ENCODE assay signal across 8 cellular contexts in genomic region chr11:65316311-65316978, GRCh38. TPM values are rescaled to one million over a fixed set of nuclear protein-coding genes. Genes with fewer than 3 reads are reported as not detected.
DNase-seq lines count a peak whose midpoint lies in the region; ATAC-seq and TF ChIP-seq lines count a peak whose summit lies in the region.

No MANE protein-coding gene starts in this region.

- intact Hi-C loops in lower leg skin (cut with DNase I; ENCODE audit: low total_unique reads) = loop anchor here (5.0 kb wide), 1 partner anchor 39 kb away; no protein-coding TSS in a partner anchor

- 21 to 22% methylated on average over 16 to 18 of the region's 18 CpGs for WGBS in lower leg skin, 2 donors
- WGBS in upper lobe of left lung, 2 donors = 40 to 41% methylated on average over 12 to 18 of the region's 18 CpGs

- H3K27ac ChIP-seq in upper lobe of left lung = peak overlapping the region; percentile 90 to 93 (median 92)

- no peak for DNase-seq in activated T-cell treated with anti-CD3 and anti-CD28 coated beads, Interleukin-2, amount 50 U/mL, for 4 hours
- DNase-seq in activated T-cell treated with anti-CD3 and anti-CD28 coated beads, Interleukin-2, amount 50 U/mL, for 72 hours = no peak
- DNase-seq in astrocyte of the hippocampus (ENCODE audit: low read depth, low spot score) (peak; percentile 37), lower leg skin (ENCODE audit: low spot score in 2 of 2) (peak; percentile 54 to 93), upper lobe of left lung (peak; percentile 34 to 48), KG1 (lab: John Stamatoyannopoulos, UW) (no peak)

- H3K4me3 ChIP-seq in lower leg skin (ENCODE audit: low read depth, poor library complexity, severe bottlenecking) = peak overlapping the region; percentile 49
- H3K4me3 ChIP-seq in upper lobe of left lung = peak overlapping the region; percentile 67 to 80 (median 74)

- TF ChIP-seq CTCF in lower leg skin (IDR thresholded peaks at IDR 0.05) (no peak), upper lobe of left lung (IDR thresholded peaks at IDR 0.05) (no peak)

- H3K9me3 ChIP-seq in upper lobe of left lung = no peaks in the 10 kb centered on the region

- no peak for TF ChIP-seq POLR2A in lower leg skin (IDR thresholded peaks at IDR 0.05)
- no peak for TF ChIP-seq POLR2A in upper lobe of left lung (IDR thresholded peaks at IDR 0.05)

- H3K36me3 Mint-ChIP-seq in activated T-cell treated with anti-CD3 and anti-CD28 coated beads, Interleukin-2, amount 50 U/mL, for 4 hours (ENCODE audit: insufficient read depth) = no peaks in the 10 kb centered on the region
- H3K36me3 Mint-ChIP-seq in activated T-cell treated with anti-CD3 and anti-CD28 coated beads, Interleukin-2, amount 50 U/mL, for 72 hours (ENCODE audit: insufficient read depth in 2 of 2) = no peaks in the 10 kb centered on the region

- no peaks in the 10 kb centered on the region for H3K9me3 Mint-ChIP-seq in activated T-cell treated with anti-CD3 and anti-CD28 coated beads, Interleukin-2, amount 50 U/mL, for 4 hours
- H3K9me3 Mint-ChIP-seq in activated T-cell treated with anti-CD3 and anti-CD28 coated beads, Interleukin-2, amount 50 U/mL, for 72 hours = no peaks in the 10 kb centered on the region

- no peak for TF ChIP-seq EP300 in upper lobe of left lung (IDR thresholded peaks at IDR 0.05)

- H3K27ac Mint-ChIP-seq in activated T-cell treated with anti-CD3 and anti-CD28 coated beads, Interleukin-2, amount 50 U/mL, for 72 hours = no peak overlapping the region

- peaks cover 4 to 17% (median 9%) of the 10 kb centered on the region in 4 donors for H3K36me3 ChIP-seq in upper lobe of left lung

- peaks cover 8% of the 10 kb centered on the region for H3K4me1 Mint-ChIP-seq in activated T-cell treated with anti-CD3 and anti-CD28 coated beads, Interleukin-2, amount 50 U/mL, for 4 hours (ENCODE audit: low read depth)
- H3K4me1 Mint-ChIP-seq in activated T-cell treated with anti-CD3 and anti-CD28 coated beads, Interleukin-2, amount 50 U/mL, for 72 hours (ENCODE audit: low read depth) = peaks cover 16% of the 10 kb centered on the region

- no peaks in the 10 kb centered on the region for H3K27me3 ChIP-seq in upper lobe of left lung

- H3K4me3 Mint-ChIP-seq in activated T-cell treated with anti-CD3 and anti-CD28 coated beads, Interleukin-2, amount 50 U/mL, for 4 hours = peak overlapping the region; percentile 78
- peak overlapping the region in 1 of 2 donors; percentile 77 for H3K4me3 Mint-ChIP-seq in activated T-cell treated with anti-CD3 and anti-CD28 coated beads, Interleukin-2, amount 50 U/mL, for 72 hours

- peaks cover 36 to 69% (median 60%) of the 10 kb centered on the region in 4 donors for H3K4me1 ChIP-seq in upper lobe of left lung

- peaks cover 9% of the 10 kb centered on the region for H3K27me3 Mint-ChIP-seq in activated T-cell treated with anti-CD3 and anti-CD28 coated beads, Interleukin-2, amount 50 U/mL, for 4 hours (ENCODE audit: low read depth)
- H3K27me3 Mint-ChIP-seq in activated T-cell treated with anti-CD3 and anti-CD28 coated beads, Interleukin-2, amount 50 U/mL, for 72 hours (ENCODE audit: low read depth) = peaks cover 21% of the 10 kb centered on the region

- ATAC-seq in activated T-cell treated with anti-CD3 and anti-CD28 coated beads, Interleukin-2, amount 50 U/mL, for 4 hours = no peak
- ATAC-seq in activated T-cell treated with anti-CD3 and anti-CD28 coated beads, Interleukin-2, amount 50 U/mL, for 72 hours (replicated peaks in 1 of 2) = no peak
- ATAC-seq in upper lobe of left lung (ENCODE audit: low FRiP score in 2 of 2) (peak; percentile 1 to 66), HG02840 (IDR thresholded peaks at IDR 0.05; ENCODE audit: low FRiP score, unreplicated experiment) (no peak), GM18861 (IDR thresholded peaks at IDR 0.05; ENCODE audit: unreplicated experiment) (no peak)

RNA-seq across cellular contexts. Expression of gene CDC42EP2, which starts 1.8 kb away (rescaled TPM):
- total RNA-seq in activated T-cell treated with anti-CD3 and anti-CD28 coated beads, Interleukin-2, amount 50 U/mL, for 4 hours = 1 to 10 TPM; 1.3 to 1.9 (median 1.6) TPM
- 1 to 10 TPM; 1.4 to 2.3 TPM for total RNA-seq in activated T-cell treated with anti-CD3 and anti-CD28 coated beads, Interleukin-2, amount 50 U/mL, for 72 hours
- total RNA-seq in lower leg skin (1 to 10 TPM in 3 of 4 donors, not detected in 1; 2.5 to 4.2 (median 3.4) TPM), upper lobe of left lung (10 to 100 TPM in 5 of 6 donors, 1 to 10 TPM in 1; 7.7 to 45.2 (median 14.6) TPM)

RNA-seq across cellular contexts. Expression of gene DPF2, which starts 17.2 kb away (rescaled TPM):
- 10 to 100 TPM; 56.7 to 59.1 (median 58.0) TPM for total RNA-seq in activated T-cell treated with anti-CD3 and anti-CD28 coated beads, Interleukin-2, amount 50 U/mL, for 4 hours
- total RNA-seq in activated T-cell treated with anti-CD3 and anti-CD28 coated beads, Interleukin-2, amount 50 U/mL, for 72 hours = 100 to 1,000 TPM; 110 to 139 TPM
- total RNA-seq in lower leg skin (10 to 100 TPM; 20.6 to 36.4 (median 26.1) TPM), upper lobe of left lung (10 to 100 TPM; 32.1 to 68.1 (median 54.7) TPM)

RNA-seq across cellular contexts. Expression of gene TIGD3, which starts 38.1 kb away (rescaled TPM):
- total RNA-seq in activated T-cell treated with anti-CD3 and anti-CD28 coated beads, Interleukin-2, amount 50 U/mL, for 4 hours = under 1 TPM; 0.46 to 0.66 (median 0.50) TPM
- 1 to 10 TPM; 1.3 to 1.8 TPM for total RNA-seq in activated T-cell treated with anti-CD3 and anti-CD28 coated beads, Interleukin-2, amount 50 U/mL, for 72 hours
- total RNA-seq in lower leg skin (under 1 TPM in 3 of 4 donors, not detected in 1; 0.19 to 0.26 (median 0.20) TPM), upper lobe of left lung (under 1 TPM in 4 of 6 donors, not detected in 2; 0.15 to 0.51 (median 0.35) TPM)

RNA-seq across cellular contexts. Expression of gene POLA2, which starts 54.7 kb away (rescaled TPM):
- 10 to 100 TPM; 49.2 to 64.7 (median 57.6) TPM for total RNA-seq in activated T-cell treated with anti-CD3 and anti-CD28 coated beads, Interleukin-2, amount 50 U/mL, for 4 hours
- total RNA-seq in activated T-cell treated with anti-CD3 and anti-CD28 coated beads, Interleukin-2, amount 50 U/mL, for 72 hours = 10 to 100 TPM; 54.2 to 67.0 TPM
- total RNA-seq in lower leg skin = 10 to 100 TPM in 1 of 4 donors, 1 to 10 TPM in 3; 6.7 to 11.2 (median 7.6) TPM
- total RNA-seq in upper lobe of left lung = 10 to 100 TPM in 3 of 6 donors, 1 to 10 TPM in 3; 6.0 to 19.9 (median 8.7) TPM

Comparison
In these comparisons a context has a peak if more than half of its experiments do, and no peak if none do; other contexts are left out.
1. ATAC-seq: peak in upper lobe of left lung (2 of 2); none in activated T-cell treated with anti-CD3 and anti-CD28 coated beads, Interleukin-2, amount 50 U/mL, for 4 hours (0 of 2), activated T-cell treated with anti-CD3 and anti-CD28 coated beads, Interleukin-2, amount 50 U/mL, for 72 hours (0 of 2), HG02840 (single experiment) and GM18861 (single experiment).
2. DNase-seq: peak in astrocyte of the hippocampus (single experiment), lower leg skin (2 of 2) and upper lobe of left lung (2 of 2); none in activated T-cell treated with anti-CD3 and anti-CD28 coated beads, Interleukin-2, amount 50 U/mL, for 4 hours (single experiment), activated T-cell treated with anti-CD3 and anti-CD28 coated beads, Interleukin-2, amount 50 U/mL, for 72 hours (0 of 2) and KG1 (single experiment).